Comparison of ENCODE assay signal across 8 cellular contexts in the genomic region with DNA sequence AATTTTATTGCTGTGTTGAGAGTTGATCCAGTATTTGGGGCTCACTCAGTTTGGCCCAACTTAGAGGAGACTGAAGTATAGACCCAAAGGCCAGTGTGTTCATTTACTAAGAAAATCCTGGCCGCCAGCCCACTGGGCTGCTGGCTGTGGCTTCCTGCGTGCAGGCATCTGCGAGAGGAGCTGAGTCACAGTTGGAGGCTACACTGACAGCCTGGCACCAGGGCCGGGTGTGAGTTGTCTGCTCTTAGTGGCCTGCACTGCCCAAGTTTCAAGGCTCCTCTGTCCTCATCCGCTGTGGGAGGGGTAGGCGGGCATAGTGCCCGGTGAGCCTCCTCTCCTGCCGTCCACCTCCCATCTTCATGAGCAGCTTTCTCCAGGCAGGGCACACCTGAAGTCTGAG. TPM values are rescaled to one million over a fixed set of nuclear protein-coding genes. Genes with fewer than 3 reads are reported as not detected.
DNase-seq lines count a peak whose midpoint lies in the region; ATAC-seq and TF ChIP-seq lines count a peak whose summit lies in the region.
"Had no signal": no experiment of that assay in that cellular context is flagged by ENCODE, and none has a peak within 500 bp of the region (broad histone marks: within the 10 kb centered on the region; RNA-seq: fewer than 3 reads in every experiment).

No MANE protein-coding gene starts in this region.

- H3K27me3 Mint-ChIP-seq in activated T-cell treated with anti-CD3 and anti-CD28 coated beads, Interleukin-2, amount 50 U/mL, for 24 hours, result no peaks in the 10 kb centered on the region

- H3K9me3 ChIP-seq in gastroesophageal sphincter, result no peaks in the 10 kb centered on the region

- peak; percentile 95 for ATAC-seq in gastroesophageal sphincter

- no peak for TF ChIP-seq POLR2A in gastroesophageal sphincter (IDR thresholded peaks at IDR 0.05)

- no peaks in the 10 kb centered on the region for H3K27me3 ChIP-seq in gastroesophageal sphincter

- peaks cover 0 to 89% of the 10 kb centered on the region in 2 donors for H3K36me3 ChIP-seq in gastroesophageal sphincter

- no peak for TF ChIP-seq EP300 in gastroesophageal sphincter (IDR thresholded peaks at IDR 0.05)

- no peaks in the 10 kb centered on the region for H3K9me3 Mint-ChIP-seq in activated T-cell treated with anti-CD3 and anti-CD28 coated beads, Interleukin-2, amount 50 U/mL, for 24 hours

- H3K27ac Mint-ChIP-seq in activated T-cell treated with anti-CD3 and anti-CD28 coated beads, Interleukin-2, amount 50 U/mL, for 24 hours, result peak overlapping the region; percentile 83

- peaks cover 3 to 29% (median 19%) of the 10 kb centered on the region in 3 donors for H3K4me1 ChIP-seq in gastroesophageal sphincter

- peak overlapping the region; percentile 21 to 81 (median 78) for H3K27ac ChIP-seq in gastroesophageal sphincter
- H3K27ac ChIP-seq: SK-N-MC had no signal

- peaks cover 53% of the 10 kb centered on the region for H3K4me1 Mint-ChIP-seq in activated T-cell treated with anti-CD3 and anti-CD28 coated beads, Interleukin-2, amount 50 U/mL, for 24 hours (ENCODE audit: low read depth)

- DNase-seq in HT1080 (ENCODE audit: low read depth), result peak; percentile 97
- no peak for DNase-seq in activated T-cell treated with anti-CD3 and anti-CD28 coated beads, Interleukin-2, amount 50 U/mL, for 24 hours
- DNase-seq in pulmonary artery endothelial cell (ENCODE audit: low read depth, low spot score), result peak; percentile 67
- DNase-seq in KG1 (lab: John Stamatoyannopoulos, UW), result no peak
- DNase-seq in GF-D8 (lab: John Stamatoyannopoulos, UW), result no peak
- DNase-seq in NCI-H524 treated with DMSO at 0.1 percent for 48 hours (lab: John Stamatoyannopoulos, UW), result no peak

- TF ChIP-seq CTCF in gastroesophageal sphincter (IDR thresholded peaks at IDR 0.05), result no peak

- no peak overlapping the region for H3K4me3 Mint-ChIP-seq in activated T-cell treated with anti-CD3 and anti-CD28 coated beads, Interleukin-2, amount 50 U/mL, for 24 hours

- WGBS in gastroesophageal sphincter (ENCODE audit: low coverage in 1 of 2), 2 donors, result 20% methylated on average over 3 of the region's 8 CpGs; no CpG with 5 or more reads in 1 of the 2 donors

- H3K36me3 Mint-ChIP-seq in activated T-cell treated with anti-CD3 and anti-CD28 coated beads, Interleukin-2, amount 50 U/mL, for 24 hours (ENCODE audit: low read depth), result peaks cover 92% of the 10 kb centered on the region

- H3K4me3 ChIP-seq in gastroesophageal sphincter, result no peak overlapping the region
- H3K4me3 ChIP-seq: SK-N-MC had no signal

RNA-seq across cellular contexts. Expression of a gene that starts 54.2 kb away (rescaled TPM):
- not detected in 2 replicates for total RNA-seq in HT1080 (2014; rRNA removed; shearing (Covaris generic))
- 0.07 TPM in 1 of 2 replicates, not detected in the other for polyA plus RNA-seq in HT1080 (2015; cell fraction: cytosol; rRNA removed)
- polyA plus RNA-seq in HT1080 (2015; cell fraction: nucleus; rRNA removed), result 0.23 and 0.32 TPM in 2 replicates
- total RNA-seq in gastroesophageal sphincter (10 to 100 TPM in 2 of 4 donors, 1 to 10 TPM in 2; 7.1 to 20.7 (median 9.3) TPM), pulmonary artery endothelial cell (2.3 and 2.4 TPM in 2 replicates)

Comparison
In these comparisons a context has a peak if more than half of its experiments do, and no peak if none do; other contexts are left out.
1. DNase-seq: peak in HT1080 (single experiment) and pulmonary artery endothelial cell (single experiment); none in activated T-cell treated with anti-CD3 and anti-CD28 coated beads, Interleukin-2, amount 50 U/mL, for 24 hours (single experiment), KG1 (single experiment), GF-D8 (single experiment) and NCI-H524 treated with DMSO at 0.1 percent for 48 hours (single experiment).